In the genomic region with DNA sequence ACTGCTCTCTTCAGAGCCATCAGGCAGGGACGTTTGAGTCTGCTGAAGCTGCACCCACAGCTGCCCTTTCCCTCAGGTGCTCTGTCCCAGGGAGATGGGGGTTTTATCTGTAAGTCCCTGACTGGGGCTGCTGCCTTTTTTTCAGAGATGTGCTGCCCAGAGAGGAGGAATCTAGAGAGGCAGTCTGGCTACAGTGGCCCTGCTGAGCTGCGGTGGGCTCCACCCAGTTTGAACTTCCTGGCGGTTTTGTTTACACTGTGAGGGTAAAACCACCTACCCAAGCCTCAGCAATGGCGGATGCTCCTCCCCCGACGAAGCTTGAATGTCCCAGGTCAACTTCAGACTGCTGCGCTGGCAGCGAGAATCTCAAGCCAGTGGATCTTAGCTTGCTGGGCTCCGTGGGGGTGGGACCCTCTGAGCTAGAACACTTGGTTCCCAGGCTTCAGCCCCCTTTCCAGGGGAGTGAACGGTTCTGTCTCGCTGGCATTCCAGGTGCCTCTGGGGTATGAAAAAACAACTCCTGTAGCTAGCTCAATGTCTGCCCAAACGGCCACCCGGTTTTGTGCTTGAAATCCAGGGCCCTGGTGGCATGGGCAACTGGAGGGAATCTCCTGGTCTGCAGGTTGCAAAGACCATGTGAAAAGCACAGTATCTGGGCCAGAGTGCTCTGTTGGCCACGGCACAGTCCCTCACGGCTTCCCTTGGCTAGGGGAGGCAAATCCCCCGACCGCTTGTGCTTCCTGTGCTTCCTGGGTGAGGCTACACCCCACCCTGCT, we compare ENCODE assay signal across 1 cellular context.
TF ChIP-seq lines count a peak whose summit lies in the region.

No MANE protein-coding gene starts in this region.

TF ChIP-seq in K562, 482 proteins besides CTCF, POLR2A, EP300 and RAD21 (continued from another document and continues in another):
- TF ChIP-seq, protein P1, sequence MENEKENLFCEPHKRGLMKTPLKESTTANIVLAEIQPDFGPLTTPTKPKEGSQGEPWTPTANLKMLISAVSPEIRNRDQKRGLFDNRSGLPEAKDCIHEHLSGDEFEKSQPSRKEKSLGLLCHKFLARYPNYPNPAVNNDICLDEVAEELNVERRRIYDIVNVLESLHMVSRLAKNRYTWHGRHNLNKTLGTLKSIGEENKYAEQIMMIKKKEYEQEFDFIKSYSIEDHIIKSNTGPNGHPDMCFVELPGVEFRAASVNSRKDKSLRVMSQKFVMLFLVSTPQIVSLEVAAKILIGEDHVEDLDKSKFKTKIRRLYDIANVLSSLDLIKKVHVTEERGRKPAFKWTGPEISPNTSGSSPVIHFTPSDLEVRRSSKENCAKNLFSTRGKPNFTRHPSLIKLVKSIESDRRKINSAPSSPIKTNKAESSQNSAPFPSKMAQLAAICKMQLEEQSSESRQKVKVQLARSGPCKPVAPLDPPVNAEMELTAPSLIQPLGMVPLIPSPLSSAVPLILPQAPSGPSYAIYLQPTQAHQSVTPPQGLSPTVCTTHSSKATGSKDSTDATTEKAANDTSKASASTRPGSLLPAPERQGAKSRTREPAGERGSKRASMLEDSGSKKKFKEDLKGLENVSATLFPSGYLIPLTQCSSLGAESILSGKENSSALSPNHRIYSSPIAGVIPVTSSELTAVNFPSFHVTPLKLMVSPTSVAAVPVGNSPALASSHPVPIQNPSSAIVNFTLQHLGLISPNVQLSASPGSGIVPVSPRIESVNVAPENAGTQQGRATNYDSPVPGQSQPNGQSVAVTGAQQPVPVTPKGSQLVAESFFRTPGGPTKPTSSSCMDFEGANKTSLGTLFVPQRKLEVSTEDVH (IDR thresholded peaks at IDR 0.05; ENCODE audit: low read depth, partially characterized antibody) = no peak
- TF ChIP-seq, protein P2, sequence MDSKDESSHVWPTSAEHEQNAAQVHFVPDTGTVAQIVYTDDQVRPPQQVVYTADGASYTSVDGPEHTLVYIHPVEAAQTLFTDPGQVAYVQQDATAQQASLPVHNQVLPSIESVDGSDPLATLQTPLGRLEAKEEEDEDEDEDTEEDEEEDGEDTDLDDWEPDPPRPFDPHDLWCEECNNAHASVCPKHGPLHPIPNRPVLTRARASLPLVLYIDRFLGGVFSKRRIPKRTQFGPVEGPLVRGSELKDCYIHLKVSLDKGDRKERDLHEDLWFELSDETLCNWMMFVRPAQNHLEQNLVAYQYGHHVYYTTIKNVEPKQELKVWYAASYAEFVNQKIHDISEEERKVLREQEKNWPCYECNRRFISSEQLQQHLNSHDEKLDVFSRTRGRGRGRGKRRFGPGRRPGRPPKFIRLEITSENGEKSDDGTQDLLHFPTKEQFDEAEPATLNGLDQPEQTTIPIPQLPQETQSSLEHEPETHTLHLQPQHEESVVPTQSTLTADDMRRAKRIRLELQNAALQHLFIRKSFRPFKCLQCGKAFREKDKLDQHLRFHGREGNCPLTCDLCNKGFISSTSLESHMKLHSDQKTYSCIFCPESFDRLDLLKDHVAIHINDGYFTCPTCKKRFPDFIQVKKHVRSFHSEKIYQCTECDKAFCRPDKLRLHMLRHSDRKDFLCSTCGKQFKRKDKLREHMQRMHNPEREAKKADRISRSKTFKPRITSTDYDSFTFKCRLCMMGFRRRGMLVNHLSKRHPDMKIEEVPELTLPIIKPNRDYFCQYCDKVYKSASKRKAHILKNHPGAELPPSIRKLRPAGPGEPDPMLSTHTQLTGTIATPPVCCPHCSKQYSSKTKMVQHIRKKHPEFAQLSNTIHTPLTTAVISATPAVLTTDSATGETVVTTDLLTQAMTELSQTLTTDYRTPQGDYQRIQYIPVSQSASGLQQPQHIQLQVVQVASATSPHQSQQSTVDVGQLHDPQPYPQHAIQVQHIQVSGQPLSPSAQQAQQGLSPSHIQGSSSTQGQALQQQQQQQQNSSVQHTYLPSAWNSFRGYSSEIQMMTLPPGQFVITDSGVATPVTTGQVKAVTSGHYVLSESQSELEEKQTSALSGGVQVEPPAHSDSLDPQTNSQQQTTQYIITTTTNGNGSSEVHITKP (IDR thresholded peaks at IDR 0.05; ENCODE audit: partially characterized antibody) = peak; percentile 26
- TF ChIP-seq TAF7 (tag; IDR thresholded peaks at IDR 0.05) (peak; percentile 22; the same call in 1 of the 2 replicates), MEIS2 (IDR thresholded peaks at IDR 0.05; ENCODE audit: partially characterized antibody) (no peak), TOE1 (IDR thresholded peaks at IDR 0.05; ENCODE audit: borderline replicate concordance) (no peak), TOE1 (CRISPR knock-in tag; IDR thresholded peaks at IDR 0.05; ENCODE audit: borderline replicate concordance, low read depth) (no peak), NR2C1 (IDR thresholded peaks at IDR 0.05) (no peak), NR2C1 (tag; IDR thresholded peaks at IDR 0.05) (no peak), SAFB (IDR thresholded peaks at IDR 0.05; ENCODE audit: borderline replicate concordance, low read depth, low read length) (no peak), PHF20 (IDR thresholded peaks at IDR 0.05; ENCODE audit: partially characterized antibody) (no peak), CREB3L1 (IDR thresholded peaks at IDR 0.05; ENCODE audit: borderline replicate concordance, low read depth) (peak; percentile 48; the same call in 1 of the 2 replicates), NRF1 (conservative IDR thresholded peaks at IDR 0.05 in 1 of 2, IDR thresholded peaks at IDR 0.05 in 1 of 2) (peak; percentile 21 to 35; a peak in 2 of 4 replicates), BRD9 (IDR thresholded peaks at IDR 0.05; ENCODE audit: low read depth, partially characterized antibody) (peak; percentile 33), ZNF174 (CRISPR knock-in tag; IDR thresholded peaks at IDR 0.05) (no peak), MIER1 (IDR thresholded peaks at IDR 0.05; ENCODE audit: low read depth) (no peak), ZNF253 (CRISPR knock-in tag; conservative IDR thresholded peaks at IDR 0.05) (no peak), HIVEP1 (CRISPR knock-in tag; IDR thresholded peaks at IDR 0.05) (no peak), ARNT (IDR thresholded peaks at IDR 0.05) (no peak), ESRRB (CRISPR knock-in tag; IDR thresholded peaks at IDR 0.05; ENCODE audit: borderline replicate concordance) (no peak), ZNF23 (CRISPR knock-in tag; IDR thresholded peaks at IDR 0.05) (no peak), NONO (IDR thresholded peaks at IDR 0.05; ENCODE audit: low read depth in 2 of 2, low read length in 1 of 2) (no peak), SPI1 (IDR thresholded peaks at IDR 0.05; ENCODE audit: borderline replicate concordance, low read depth, low read length) (no peak), CHD7 (IDR thresholded peaks at IDR 0.05; ENCODE audit: low read depth, low read length) (no peak), HDAC1 (IDR thresholded peaks at IDR 0.05) (no peak), RFX5 (IDR thresholded peaks at IDR 0.05; ENCODE audit: low read depth, low read length) (no peak)
- TF ChIP-seq, protein P3, sequence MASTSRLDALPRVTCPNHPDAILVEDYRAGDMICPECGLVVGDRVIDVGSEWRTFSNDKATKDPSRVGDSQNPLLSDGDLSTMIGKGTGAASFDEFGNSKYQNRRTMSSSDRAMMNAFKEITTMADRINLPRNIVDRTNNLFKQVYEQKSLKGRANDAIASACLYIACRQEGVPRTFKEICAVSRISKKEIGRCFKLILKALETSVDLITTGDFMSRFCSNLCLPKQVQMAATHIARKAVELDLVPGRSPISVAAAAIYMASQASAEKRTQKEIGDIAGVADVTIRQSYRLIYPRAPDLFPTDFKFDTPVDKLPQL (IDR thresholded peaks at IDR 0.05; ENCODE audit: extremely low read depth, insufficient read length) = no peak
- TF ChIP-seq, protein P4, sequence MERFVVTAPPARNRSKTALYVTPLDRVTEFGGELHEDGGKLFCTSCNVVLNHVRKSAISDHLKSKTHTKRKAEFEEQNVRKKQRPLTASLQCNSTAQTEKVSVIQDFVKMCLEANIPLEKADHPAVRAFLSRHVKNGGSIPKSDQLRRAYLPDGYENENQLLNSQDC (CRISPR knock-in tag; IDR thresholded peaks at IDR 0.05) = no peak
